In genomic region chr10:58424176-58424575, GRCh38 we compare ENCODE assay signal across 15 cellular contexts.
"Had no signal": no experiment of that assay in that cellular context is flagged by ENCODE, and none has a peak within 500 bp of the region (broad histone marks: within the 10 kb centered on the region; RNA-seq: fewer than 3 reads in every experiment).

No MANE protein-coding gene starts in this region.

- H3K4me3 Mint-ChIP-seq: activated CD4-positive, alpha-beta memory T cell treated with anti-CD3 and anti-CD28 coated beads for 36 hours; activated naive CD8-positive, alpha-beta T cell treated with anti-CD3 and anti-CD28 coated beads for 36 hours; activated T-cell treated with anti-CD3 and anti-CD28 coated beads, Interleukin-2, amount 50 U/mL, for 4 hours; type B pancreatic cell had no signal

- H3K36me3 ChIP-seq: colonic mucosa, gastrocnemius medialis, sigmoid colon, suprapubic skin had no signal

- DNase-seq: activated CD4-positive, alpha-beta memory T cell treated with anti-CD3 and anti-CD28 coated beads for 36 hours; activated CD4-positive, alpha-beta T cell treated with anti-CD3 and anti-CD28 coated beads for 1 hour; activated gamma-delta T cell treated with Interleukin-2 at 50 U/mL for 16 hours; activated naive CD8-positive, alpha-beta T cell treated with anti-CD3 and anti-CD28 coated beads for 36 hours; activated T-cell treated with anti-CD3 and anti-CD28 coated beads, Interleukin-2, amount 50 U/mL, for 4 hours; colonic mucosa; effector CD4-positive, alpha-beta T cell; gastrocnemius medialis; kidney; sigmoid colon; stimulated activated CD4-positive, alpha-beta T cell treated with anti-CD3 and anti-CD28 coated beads, Interleukin-12 subunit alpha, Interleukin-12 subunit beta, amount 100 ng/mL, for 4 hours; stimulated activated naive CD4-positive, alpha-beta T cell treated with Interleukin-2 at 50 U/mL for 16 hours; T1000 had no signal

- H3K27me3 ChIP-seq: colonic mucosa, gastrocnemius medialis, sigmoid colon, suprapubic skin had no signal

- ATAC-seq: activated T-cell treated with anti-CD3 and anti-CD28 coated beads, Interleukin-2, amount 50 U/mL, for 4 hours; gastrocnemius medialis had no signal

- H3K27ac ChIP-seq: colonic mucosa, gastrocnemius medialis, sigmoid colon, suprapubic skin had no signal

- H3K4me1 Mint-ChIP-seq: activated naive CD8-positive, alpha-beta T cell treated with anti-CD3 and anti-CD28 coated beads for 36 hours had no signal

- H3K27me3 Mint-ChIP-seq: activated naive CD8-positive, alpha-beta T cell treated with anti-CD3 and anti-CD28 coated beads for 36 hours; type B pancreatic cell had no signal

- H3K9me3 ChIP-seq: colonic mucosa, gastrocnemius medialis, suprapubic skin had no signal

- H3K27ac Mint-ChIP-seq: activated CD4-positive, alpha-beta memory T cell treated with anti-CD3 and anti-CD28 coated beads for 36 hours; activated naive CD8-positive, alpha-beta T cell treated with anti-CD3 and anti-CD28 coated beads for 36 hours; type B pancreatic cell had no signal

- H3K4me3 ChIP-seq: colonic mucosa, gastrocnemius medialis, sigmoid colon, suprapubic skin had no signal

- H3K4me1 ChIP-seq: colonic mucosa, gastrocnemius medialis, sigmoid colon, suprapubic skin had no signal

- H3K36me3 Mint-ChIP-seq: activated CD4-positive, alpha-beta memory T cell treated with anti-CD3 and anti-CD28 coated beads for 36 hours; activated naive CD8-positive, alpha-beta T cell treated with anti-CD3 and anti-CD28 coated beads for 36 hours; type B pancreatic cell had no signal
